In the genomic region with DNA sequence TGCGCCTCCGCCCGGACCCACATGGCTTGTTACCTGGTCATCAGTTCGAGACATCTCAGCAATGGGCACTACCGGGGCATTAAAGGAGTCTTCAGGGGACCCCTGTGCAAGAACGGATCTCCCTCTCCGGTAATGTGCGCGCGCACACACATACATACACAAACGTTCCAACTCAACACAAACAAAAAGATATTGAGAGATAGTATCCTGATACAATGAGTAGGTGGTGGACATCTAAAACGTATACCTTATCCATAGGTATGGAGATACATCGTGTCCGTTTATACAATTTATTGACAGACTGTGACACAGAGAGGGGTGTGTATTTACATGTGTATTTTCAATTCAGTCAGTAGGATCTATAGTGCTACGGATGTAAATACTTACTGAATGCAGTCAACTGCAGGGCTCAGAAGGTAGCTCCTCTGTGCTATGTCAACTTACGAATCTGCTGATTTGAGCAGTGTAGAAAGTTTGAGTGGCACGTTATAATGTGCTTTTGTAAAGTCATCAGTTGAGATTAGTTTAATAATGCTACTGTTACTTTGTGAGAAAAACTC, we compare ENCODE assay signal across 9 cellular contexts. TPM values are rescaled to one million over a fixed set of nuclear protein-coding genes. Genes with fewer than 3 reads are reported as not detected.
DNase-seq lines count a peak whose midpoint lies in the region; ATAC-seq, FAIRE-seq and TF ChIP-seq lines count a peak whose summit lies in the region.
"Had no signal": no experiment of that assay in that cellular context is flagged by ENCODE, and none has a peak within 500 bp of the region (broad histone marks: within the 10 kb centered on the region; RNA-seq: fewer than 3 reads in every experiment).

No MANE protein-coding gene starts in this region.

- TF ChIP-seq POLR2A in endothelial cell of umbilical vein (IDR thresholded peaks at IDR 0.05; ENCODE audit: low read depth, low read length) = no peak

- H3K27ac ChIP-seq in HUES48 (ENCODE audit: low read depth, low read length) (no peak overlapping the region), endothelial cell of umbilical vein (ENCODE audit: insufficient read depth, low read depth, low read length) (no peak overlapping the region), neuronal stem cell (replicated peaks; ENCODE audit: low read length) (no peak overlapping the region), osteoblast (ENCODE audit: low read depth, low read length) (no peak overlapping the region), GM23248 (no peak overlapping the region)

- H3K18ac ChIP-seq in neuronal stem cell (ENCODE audit: low read length) = no peak overlapping the region

- no peak overlapping the region for H2BK5ac ChIP-seq in neuronal stem cell (ENCODE audit: low read length)

- H4K91ac ChIP-seq in neuronal stem cell (ENCODE audit: low read depth, low read length, poor library complexity) = no peak overlapping the region

- TF ChIP-seq CTCF in endothelial cell of umbilical vein (IDR thresholded peaks at IDR 0.05; ENCODE audit: extremely low read depth in 1 of 2, insufficient read depth in 1 of 2, low read depth in 1 of 2, low read length in 2 of 2) = no peak
- TF ChIP-seq CTCF in osteoblast (IDR thresholded peaks at IDR 0.05; ENCODE audit: extremely low read depth, low read depth, low read length) = no peak

- intact Hi-C loops in endothelial cell of umbilical vein (cut with micrococcal nuclease) = no loop called here

- H3K79me2 ChIP-seq in endothelial cell of umbilical vein (ENCODE audit: control insufficient read depth, insufficient read depth, low read length) (no peaks in the 10 kb centered on the region), osteoblast (ENCODE audit: insufficient read depth, low read length) (no peaks in the 10 kb centered on the region), GM23248 (ENCODE audit: insufficient read depth) (no peaks in the 10 kb centered on the region)

- H3K36me3 ChIP-seq in HUES48 (ENCODE audit: control insufficient read depth, insufficient read depth, low read length) = no peaks in the 10 kb centered on the region
- H3K36me3 ChIP-seq in endothelial cell of umbilical vein (ENCODE audit: control insufficient read depth in 2 of 2, extremely low read depth in 1 of 2, insufficient read depth in 2 of 2, low read length in 2 of 2) = no peaks in the 10 kb centered on the region
- no peaks in the 10 kb centered on the region for H3K36me3 ChIP-seq in neuronal stem cell (replicated peaks in 1 of 2; ENCODE audit: control insufficient read depth in 2 of 2, insufficient read depth in 2 of 2, low read length in 2 of 2)
- H3K36me3 ChIP-seq in osteoblast (ENCODE audit: insufficient read depth, low read length) = no peaks in the 10 kb centered on the region
- H3K36me3 ChIP-seq in GM23248 (ENCODE audit: low read depth) = no peaks in the 10 kb centered on the region

- no peak overlapping the region for H2BK12ac ChIP-seq in neuronal stem cell (ENCODE audit: low read length)

- FAIRE-seq in endothelial cell of umbilical vein (lab: Jason Lieb, UNC) = no peak

- CTCF ChIA-PET in endothelial cell of umbilical vein (lab: Charles Lee) = no interaction called here

- no peaks in the 10 kb centered on the region for H3K79me1 ChIP-seq in neuronal stem cell (ENCODE audit: low read depth, low read length)

- H3K4me3 ChIP-seq in HUES48 (ENCODE audit: low read depth, low read length) (peak overlapping the region; percentile 64), endothelial cell of umbilical vein (replicated peaks in 1 of 3; ENCODE audit: insufficient read depth in 1 of 3, low read depth in 1 of 3, low read length in 3 of 3) (peak overlapping the region in 1 of 3 experiments; percentile 32), neuronal stem cell (ENCODE audit: low read length in 2 of 2) (peak overlapping the region; percentile 46 to 81), osteoblast (ENCODE audit: insufficient read depth, low read length) (no peak overlapping the region), GM23248 (no peak overlapping the region)

- peak; percentile 69 for DNase-seq in DMS53 treated with DMSO at 0.1 percent for 48 hours (lab: John Stamatoyannopoulos, UW; ENCODE audit: unreplicated experiment)
- DNase-seq in endothelial cell of umbilical vein (ENCODE audit: low read depth, low spot score) = peak; percentile 10
- no peak for DNase-seq in neuronal stem cell (ENCODE audit: low spot score)
- DNase-seq in dedifferentiated amniotic fluid mesenchymal stem cell (ENCODE audit: extremely low spot score) = no peak
- no peak for DNase-seq in osteoblast (ENCODE audit: insufficient read length, low spot score, missing footprints)
- no peak for DNase-seq in GM23248

- no peak overlapping the region for H2BK120ac ChIP-seq in neuronal stem cell (ENCODE audit: low read depth, low read length)

- H3K9me1 ChIP-seq in endothelial cell of umbilical vein (replicated peaks; ENCODE audit: control insufficient read depth, extremely low read depth, insufficient read depth, low read length) = no peaks in the 10 kb centered on the region

- POLR2A ChIA-PET in endothelial cell of umbilical vein (lab: Charles Lee) = no interaction called here

- in situ Hi-C loops in GM23248 (cut with MboI) = no loop called here

- H2AFZ ChIP-seq in endothelial cell of umbilical vein (ENCODE audit: low read depth, low read length) = peak overlapping the region; percentile 24
- peak overlapping the region; percentile 99 for H2AFZ ChIP-seq in neuronal stem cell (ENCODE audit: low read length)
- H2AFZ ChIP-seq in osteoblast (ENCODE audit: low read length) = no peak overlapping the region
- H2AFZ ChIP-seq in GM23248 = no peak overlapping the region

- H3K9me3 ChIP-seq in HUES48 (ENCODE audit: control insufficient read depth, insufficient read depth, low read length) (no peaks in the 10 kb centered on the region), endothelial cell of umbilical vein (replicated peaks; ENCODE audit: control insufficient read depth, insufficient read depth, low read length) (no peaks in the 10 kb centered on the region), neuronal stem cell (replicated peaks in 1 of 2; ENCODE audit: control insufficient read depth in 2 of 2, insufficient read depth in 1 of 2, low read depth in 1 of 2, low read length in 2 of 2) (no peaks in the 10 kb centered on the region), osteoblast (ENCODE audit: low read depth, low read length) (no peaks in the 10 kb centered on the region), GM23248 (ENCODE audit: low read depth) (no peaks in the 10 kb centered on the region)

- H4K20me1 ChIP-seq in endothelial cell of umbilical vein (replicated peaks; ENCODE audit: control insufficient read depth, extremely low read depth, insufficient read depth, low read length) = no peaks in the 10 kb centered on the region
- H4K20me1 ChIP-seq in osteoblast (ENCODE audit: insufficient read depth, low read length) = no peaks in the 10 kb centered on the region
- H4K20me1 ChIP-seq in GM23248 (ENCODE audit: insufficient read depth) = no peaks in the 10 kb centered on the region

- H3K4ac ChIP-seq in neuronal stem cell (ENCODE audit: low read length) = no peak overlapping the region

- no peak for ATAC-seq in GM19395 (IDR thresholded peaks at IDR 0.05; ENCODE audit: unreplicated experiment)

- H3K9me2 ChIP-seq in GM23248 (ENCODE audit: insufficient read depth) = no peaks in the 10 kb centered on the region

- H3K23ac ChIP-seq in neuronal stem cell (ENCODE audit: low read depth, low read length, poor library complexity) = no peak overlapping the region

- dilution Hi-C loops in endothelial cell of umbilical vein (cut with MboI; ENCODE audit: extremely low pct_ligation_motif_present, low sequenced_read_pairs) = no loop called here

- peak overlapping the region; percentile 17 for H3K4me2 ChIP-seq in endothelial cell of umbilical vein (ENCODE audit: insufficient read depth, low read length)
- H3K4me2 ChIP-seq in neuronal stem cell (ENCODE audit: insufficient read depth, low read length, poor library complexity, severe bottlenecking) = peak overlapping the region; percentile 93
- no peak overlapping the region for H3K4me2 ChIP-seq in osteoblast (ENCODE audit: insufficient read depth, low read length)
- no peak overlapping the region for H3K4me2 ChIP-seq in GM23248 (ENCODE audit: unreplicated experiment)

- H3K9ac ChIP-seq in HUES48 (ENCODE audit: low read depth, low read length) (no peak overlapping the region), endothelial cell of umbilical vein (replicated peaks; ENCODE audit: extremely low read depth, insufficient read depth, low read length) (no peak overlapping the region), neuronal stem cell (ENCODE audit: low read depth, low read length, poor library complexity) (no peak overlapping the region), GM23248 (no peak overlapping the region)

- BruUV-seq in endothelial cell of umbilical vein (replicated peaks; lab: Mats Ljungman, UMichigan) = no TSS peak

- no CpG with 5 or more reads among the region's 17 CpGs for WGBS in neuronal stem cell (ENCODE audit: extremely low coverage in 2 of 2, insufficient read length in 2 of 2, insufficient replicate concordance in 1 of 2), 2 donors
- 21 to 23% methylated on average over 17 of the region's 17 CpGs for WGBS in GM23248 (ENCODE audit: low coverage in 1 of 2, low lambda C conversion rate in 2 of 2, missing lambda C conversion rate in 2 of 2), 2 experiments

- H3K27me3 ChIP-seq in HUES48 (ENCODE audit: control insufficient read depth, insufficient read depth, low read length) = peaks cover 47% of the 10 kb centered on the region
- H3K27me3 ChIP-seq in endothelial cell of umbilical vein (ENCODE audit: control insufficient read depth in 2 of 2, insufficient read depth in 2 of 2, low read length in 2 of 2) = peaks cover 23 to 64% of the 10 kb centered on the region in 2 experiments
- peaks cover 2 to 62% (median 15%) of the 10 kb centered on the region in 3 experiments for H3K27me3 ChIP-seq in neuronal stem cell (ENCODE audit: control insufficient read depth in 3 of 3, insufficient read depth in 3 of 3, low read depth in 1 of 3, low read length in 3 of 3)
- H3K27me3 ChIP-seq in osteoblast (ENCODE audit: insufficient read depth, low read length) = peaks cover 15% of the 10 kb centered on the region
- peaks cover 29% of the 10 kb centered on the region for H3K27me3 ChIP-seq in GM23248 (replicated peaks; ENCODE audit: insufficient read depth)

- no peak overlapping the region for H4K8ac ChIP-seq in neuronal stem cell (ENCODE audit: low read depth, low read length)

- H3K4me1 ChIP-seq in HUES48 (ENCODE audit: control insufficient read depth, insufficient read depth, low read length) (peaks cover 9% of the 10 kb centered on the region; the same call in 1 of the 2 replicates), endothelial cell of umbilical vein (ENCODE audit: control insufficient read depth, extremely low read depth, insufficient read depth, low read length) (peaks cover 10% of the 10 kb centered on the region), neuronal stem cell (ENCODE audit: control insufficient read depth in 2 of 2, insufficient read depth in 1 of 2, low read depth in 1 of 2, low read length in 2 of 2) (peaks cover 5 to 9% of the 10 kb centered on the region in 2 donors), osteoblast (ENCODE audit: insufficient read depth, low read length) (no peaks in the 10 kb centered on the region), GM23248 (ENCODE audit: insufficient read depth) (no peaks in the 10 kb centered on the region)

- peak overlapping the region; percentile 71 for H3K14ac ChIP-seq in neuronal stem cell (ENCODE audit: low read length)

- no peaks in the 10 kb centered on the region for H3F3A ChIP-seq in GM23248 (ENCODE audit: insufficient read depth)

- no peak overlapping the region for H2BK15ac ChIP-seq in neuronal stem cell (ENCODE audit: low read length)

- no peak overlapping the region for H2AK5ac ChIP-seq in neuronal stem cell (ENCODE audit: low read depth, low read length)

RNA-seq across cellular contexts. Expression of a gene that starts 0.5 kb away (rescaled TPM):
- total RNA-seq in endothelial cell of umbilical vein (not detected in 2 replicates), osteoblast (not detected in 2 replicates)
- polyA plus RNA-seq in endothelial cell of umbilical vein (not detected in 2 replicates), GM23248 (2016; fragmentation: Nextera tagmentation; extraction: Ambion mirVana) (not detected in 2 replicates)
- polyA plus RNA-seq in endothelial cell of umbilical vein (2011; cell fraction: cytosol; rRNA removed) = not detected in 2 replicates
- 0.03 TPM in 1 of 2 replicates, not detected in the other for polyA plus RNA-seq in endothelial cell of umbilical vein (2011; cell fraction: nucleus; rRNA removed)
- not detected in 2 replicates for polyA plus RNA-seq in endothelial cell of umbilical vein (2012)
- not detected in 2 replicates for polyA minus RNA-seq in endothelial cell of umbilical vein
- not detected for polyA minus RNA-seq in endothelial cell of umbilical vein (2011; cell fraction: cytosol; rRNA and poly(A)+ RNA removed)
- not detected in 2 replicates for polyA minus RNA-seq in endothelial cell of umbilical vein (2011; cell fraction: nucleus; rRNA and poly(A)+ RNA removed)
- not detected for polyA plus RNA-seq in neuronal stem cell (2013, experiment 1 of 2)
- not detected for polyA plus RNA-seq in neuronal stem cell (2013, experiment 2 of 2)
- total RNA-seq in GM23248 (2014; rRNA removed; shearing (Covaris generic)) = not detected in 2 replicates
- total RNA-seq: subcutaneous adipose tissue had no signal

RNA-seq across cellular contexts. Expression of a gene that starts 35.5 kb away (rescaled TPM):
- total RNA-seq in endothelial cell of umbilical vein = not detected in 2 replicates
- polyA plus RNA-seq in endothelial cell of umbilical vein = not detected in 2 replicates
- not detected in 2 replicates for polyA plus RNA-seq in endothelial cell of umbilical vein (2011; cell fraction: cytosol; rRNA removed)
- not detected in 2 replicates for polyA plus RNA-seq in endothelial cell of umbilical vein (2011; cell fraction: nucleus; rRNA removed)
- polyA plus RNA-seq in endothelial cell of umbilical vein (2012) = not detected in 2 replicates
- polyA minus RNA-seq in endothelial cell of umbilical vein = not detected in 2 replicates
- polyA minus RNA-seq in endothelial cell of umbilical vein (2011; cell fraction: cytosol; rRNA and poly(A)+ RNA removed) = not detected
- polyA minus RNA-seq in endothelial cell of umbilical vein (2011; cell fraction: nucleus; rRNA and poly(A)+ RNA removed) = not detected in 2 replicates
- not detected for polyA plus RNA-seq in neuronal stem cell (2013, experiment 1 of 2)
- polyA plus RNA-seq in neuronal stem cell (2013, experiment 2 of 2) = not detected
- total RNA-seq in osteoblast = not detected in 2 replicates
- not detected in 2 replicates for total RNA-seq in GM23248 (2014; rRNA removed; shearing (Covaris generic))
- not detected in 2 replicates for polyA plus RNA-seq in GM23248 (2016; fragmentation: Nextera tagmentation; extraction: Ambion mirVana)
- total RNA-seq: subcutaneous adipose tissue had no signal

Comparison
In these comparisons a context has a peak if more than half of its experiments do, and no peak if none do; other contexts are left out.
1. DNase-seq: peak in DMS53 treated with DMSO at 0.1 percent for 48 hours (single experiment) and endothelial cell of umbilical vein (single experiment); none in neuronal stem cell (single experiment), dedifferentiated amniotic fluid mesenchymal stem cell (single experiment), osteoblast (single experiment) and GM23248 (single experiment).
2. H3K4me3 ChIP-seq: peak in HUES48 (single experiment) and neuronal stem cell (2 of 2); none in osteoblast (single experiment) and GM23248 (single experiment).
3. H2AFZ ChIP-seq: peak in endothelial cell of umbilical vein (single experiment) and neuronal stem cell (single experiment); none in osteoblast (single experiment) and GM23248 (single experiment).
4. H3K4me2 ChIP-seq: peak in endothelial cell of umbilical vein (single experiment) and neuronal stem cell (single experiment); none in osteoblast (single experiment) and GM23248 (single experiment).